In the genomic region with DNA sequence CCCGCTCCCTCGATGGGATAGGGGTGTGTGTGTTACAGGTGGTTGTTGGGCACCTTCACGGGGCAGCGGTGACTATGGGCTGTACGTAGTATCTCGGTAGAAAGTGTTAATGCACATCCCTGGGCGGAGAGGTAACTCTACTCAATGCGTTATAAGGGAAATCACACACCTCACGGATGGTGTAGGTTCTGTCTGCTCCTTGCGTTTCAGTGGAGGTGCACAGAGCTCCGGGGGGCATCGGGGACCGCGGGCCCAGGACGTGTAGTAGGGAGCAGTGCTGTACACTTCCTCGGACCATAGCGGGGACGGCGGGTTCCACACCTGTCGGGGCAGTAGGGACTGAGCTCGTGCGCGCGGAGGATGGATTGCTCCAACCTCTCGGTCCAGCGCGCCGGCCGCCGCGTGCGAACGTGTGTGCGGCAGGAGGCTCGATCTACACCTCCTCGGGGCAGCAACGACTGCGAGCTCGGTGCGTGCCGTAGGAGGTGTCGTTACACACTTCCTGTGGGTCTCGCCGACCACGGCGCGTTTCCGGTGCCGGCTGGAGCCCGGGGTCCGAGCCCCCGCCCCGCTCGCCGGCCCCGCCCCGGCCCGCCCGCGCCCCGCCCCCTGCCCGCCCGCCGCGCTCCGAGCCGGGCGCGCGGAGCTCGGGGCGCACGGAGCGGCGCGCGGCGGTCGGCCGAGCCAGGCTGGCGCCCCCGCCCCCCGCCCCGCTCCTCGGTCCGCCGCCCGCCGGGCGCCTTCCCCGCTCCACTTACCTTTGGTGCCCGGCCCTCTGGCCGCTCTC, we compare ENCODE assay signal across 1 cellular context.
A peak's percentile ranks its signal among the peaks of the same experiment; 100 is the strongest.
TF ChIP-seq lines count a peak whose summit lies in the region.

A gene with protein sequence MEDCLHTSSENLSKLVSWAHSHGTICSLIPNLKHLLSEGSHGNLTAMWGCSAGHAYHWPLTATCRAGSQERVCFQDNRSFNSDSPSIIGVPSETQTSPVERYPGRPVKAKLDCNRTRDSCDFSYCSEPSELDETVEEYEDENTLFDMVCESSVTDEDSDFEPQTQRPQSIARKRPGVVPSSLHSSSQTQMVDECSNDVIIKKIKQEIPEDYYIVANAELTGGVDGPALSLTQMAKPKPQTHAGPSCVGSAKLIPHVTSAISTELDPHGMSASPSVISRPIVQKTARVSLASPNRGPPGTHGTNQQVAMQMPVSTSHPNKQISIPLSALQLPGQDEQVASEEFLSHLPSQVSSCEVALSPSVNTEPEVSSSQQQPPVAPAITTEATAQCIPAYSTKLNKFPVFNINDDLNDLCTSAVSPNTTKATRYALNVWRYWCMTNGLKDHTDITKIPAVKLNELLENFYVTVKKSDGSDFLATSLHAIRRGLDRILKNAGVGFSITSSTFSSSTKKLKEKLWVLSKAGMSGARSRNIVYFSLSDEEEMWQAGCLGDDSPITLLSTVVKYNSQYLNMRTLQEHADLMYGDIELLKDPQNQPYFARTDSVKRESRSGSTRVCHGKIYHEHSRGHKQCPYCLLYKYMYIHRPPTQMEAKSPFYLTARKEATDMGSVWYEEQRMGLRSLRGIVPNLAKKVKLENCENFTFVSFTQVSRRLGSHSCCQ (plus strand): TSS at position 607 of the 787 bp plus-strand sequence. CDS start 87,254 bp downstream, outside the sequence.

TF ChIP-seq in K562, 482 proteins besides CTCF, POLR2A, EP300 and RAD21 (continued from another document and continues in another):
- TF ChIP-seq RBM22 (IDR thresholded peaks at IDR 0.05; ENCODE audit: low read depth, low read length, poor library complexity, severe bottlenecking) (no peak), ILK (tag; IDR thresholded peaks at IDR 0.05; ENCODE audit: borderline replicate concordance, low read depth) (no peak), ZNF324 (CRISPR knock-in tag; IDR thresholded peaks at IDR 0.05) (peak; percentile 59; the same call in 1 of the 2 replicates), HEY1 (CRISPR knock-in tag; IDR thresholded peaks at IDR 0.05; ENCODE audit: borderline replicate concordance) (no peak), ARID1B (IDR thresholded peaks at IDR 0.05) (no peak), BMI1 (IDR thresholded peaks at IDR 0.05; ENCODE audit: low read length) (no peak), EZH2 (IDR thresholded peaks at IDR 0.05; ENCODE audit: borderline replicate concordance, low read depth, low read length) (no peak), ZNF57 (CRISPR knock-in tag; IDR thresholded peaks at IDR 0.05) (peak; percentile 67; the same call in 1 of the 2 replicates), KLF13 (tag; IDR thresholded peaks at IDR 0.05; ENCODE audit: borderline replicate concordance, low read depth) (no peak), NBN (IDR thresholded peaks at IDR 0.05; ENCODE audit: low read depth) (no peak), TRIM24 (IDR thresholded peaks at IDR 0.05) (peak in 1 of 2 experiments; percentile 45; a peak in 1 of 4 replicates), NR4A1 (CRISPR knock-in tag; IDR thresholded peaks at IDR 0.05) (peak; percentile 90; the same call in 1 of the 2 replicates), NR4A1 (tag; IDR thresholded peaks at IDR 0.05) (no peak), ZNF212 (CRISPR knock-in tag; IDR thresholded peaks at IDR 0.05) (no peak), ASH1L (IDR thresholded peaks at IDR 0.05; ENCODE audit: borderline replicate concordance, low read depth, partially characterized antibody) (peak; percentile 60), ZNF143 (CRISPR knock-in tag; IDR thresholded peaks at IDR 0.05) (peak; percentile 60; the same call in 1 of the 2 replicates), ZNF766 (CRISPR knock-in tag; conservative IDR thresholded peaks at IDR 0.05) (no peak), ESRRB (CRISPR knock-in tag; IDR thresholded peaks at IDR 0.05; ENCODE audit: borderline replicate concordance) (no peak), NONO (IDR thresholded peaks at IDR 0.05; ENCODE audit: low read depth in 2 of 2, low read length in 1 of 2) (peak in 1 of 2 experiments; percentile 18; a peak in 2 of 4 replicates), MCM3 (IDR thresholded peaks at IDR 0.05) (no peak), SIX5 (IDR thresholded peaks at IDR 0.05; ENCODE audit: borderline replicate concordance in 1 of 2, insufficient read depth in 1 of 2, low read depth in 1 of 2, low read length in 2 of 2) (no peak), HMG20B (CRISPR knock-in tag; IDR thresholded peaks at IDR 0.05) (no peak), ZNF583 (CRISPR knock-in tag; IDR thresholded peaks at IDR 0.05) (0 out of 2 replicates have a peak, but pooled peaks have one; percentile 50), ZZZ3 (IDR thresholded peaks at IDR 0.05) (no peak), DPF2 (IDR thresholded peaks at IDR 0.05) (no peak; the same call in 1 of the 2 replicates), PHB2 (IDR thresholded peaks at IDR 0.05; ENCODE audit: low read depth) (no peak; the same call in 1 of the 2 replicates), TBL1XR1 (IDR thresholded peaks at IDR 0.05; ENCODE audit: low read length in 2 of 2) (no peak; a peak in 1 of 4 replicates), SRSF9 (IDR thresholded peaks at IDR 0.05; ENCODE audit: borderline replicate concordance, low read depth, low read length) (no peak), RBM15 (IDR thresholded peaks at IDR 0.05; ENCODE audit: insufficient read depth, low read length) (no peak), RAD51 (IDR thresholded peaks at IDR 0.05; ENCODE audit: borderline replicate concordance, low read depth) (no peak), TEAD2 (tag; IDR thresholded peaks at IDR 0.05) (no peak), BRCA1 (IDR thresholded peaks at IDR 0.05) (no peak), BRCA1 (CRISPR knock-in tag; IDR thresholded peaks at IDR 0.05) (no peak), ZNF184 (CRISPR knock-in tag; IDR thresholded peaks at IDR 0.05) (no peak), NR2F6 (CRISPR knock-in tag; IDR thresholded peaks at IDR 0.05) (no peak), NFE2L1 (tag; IDR thresholded peaks at IDR 0.05; ENCODE audit: borderline replicate concordance, low read depth) (no peak), HIVEP1 (CRISPR knock-in tag; IDR thresholded peaks at IDR 0.05) (no peak), STAT5B (CRISPR knock-in tag; IDR thresholded peaks at IDR 0.05) (no peak), SRSF3 (IDR thresholded peaks at IDR 0.05; ENCODE audit: insufficient read depth, low read length) (no peak), NELFE (IDR thresholded peaks at IDR 0.05; ENCODE audit: insufficient read depth, insufficient read length) (no peak), WHSC1 (IDR thresholded peaks at IDR 0.05; ENCODE audit: low read length) (no peak)
- TF ChIP-seq, protein P1, sequence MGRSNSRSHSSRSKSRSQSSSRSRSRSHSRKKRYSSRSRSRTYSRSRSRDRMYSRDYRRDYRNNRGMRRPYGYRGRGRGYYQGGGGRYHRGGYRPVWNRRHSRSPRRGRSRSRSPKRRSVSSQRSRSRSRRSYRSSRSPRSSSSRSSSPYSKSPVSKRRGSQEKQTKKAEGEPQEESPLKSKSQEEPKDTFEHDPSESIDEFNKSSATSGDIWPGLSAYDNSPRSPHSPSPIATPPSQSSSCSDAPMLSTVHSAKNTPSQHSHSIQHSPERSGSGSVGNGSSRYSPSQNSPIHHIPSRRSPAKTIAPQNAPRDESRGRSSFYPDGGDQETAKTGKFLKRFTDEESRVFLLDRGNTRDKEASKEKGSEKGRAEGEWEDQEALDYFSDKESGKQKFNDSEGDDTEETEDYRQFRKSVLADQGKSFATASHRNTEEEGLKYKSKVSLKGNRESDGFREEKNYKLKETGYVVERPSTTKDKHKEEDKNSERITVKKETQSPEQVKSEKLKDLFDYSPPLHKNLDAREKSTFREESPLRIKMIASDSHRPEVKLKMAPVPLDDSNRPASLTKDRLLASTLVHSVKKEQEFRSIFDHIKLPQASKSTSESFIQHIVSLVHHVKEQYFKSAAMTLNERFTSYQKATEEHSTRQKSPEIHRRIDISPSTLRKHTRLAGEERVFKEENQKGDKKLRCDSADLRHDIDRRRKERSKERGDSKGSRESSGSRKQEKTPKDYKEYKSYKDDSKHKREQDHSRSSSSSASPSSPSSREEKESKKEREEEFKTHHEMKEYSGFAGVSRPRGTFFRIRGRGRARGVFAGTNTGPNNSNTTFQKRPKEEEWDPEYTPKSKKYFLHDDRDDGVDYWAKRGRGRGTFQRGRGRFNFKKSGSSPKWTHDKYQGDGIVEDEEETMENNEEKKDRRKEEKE (IDR thresholded peaks at IDR 0.05; ENCODE audit: borderline replicate concordance in 1 of 2, control insufficient read depth in 1 of 2, low read depth in 2 of 2, low read length in 1 of 2) = peak in 1 of 2 experiments; percentile 83; a peak in 1 of 4 replicates
- TF ChIP-seq, protein P2, sequence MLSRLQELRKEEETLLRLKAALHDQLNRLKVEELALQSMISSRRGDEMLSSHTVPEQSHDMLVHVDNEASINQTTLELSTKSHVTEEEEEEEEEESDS (CRISPR knock-in tag; IDR thresholded peaks at IDR 0.05) = no peak
- TF ChIP-seq, protein P3, sequence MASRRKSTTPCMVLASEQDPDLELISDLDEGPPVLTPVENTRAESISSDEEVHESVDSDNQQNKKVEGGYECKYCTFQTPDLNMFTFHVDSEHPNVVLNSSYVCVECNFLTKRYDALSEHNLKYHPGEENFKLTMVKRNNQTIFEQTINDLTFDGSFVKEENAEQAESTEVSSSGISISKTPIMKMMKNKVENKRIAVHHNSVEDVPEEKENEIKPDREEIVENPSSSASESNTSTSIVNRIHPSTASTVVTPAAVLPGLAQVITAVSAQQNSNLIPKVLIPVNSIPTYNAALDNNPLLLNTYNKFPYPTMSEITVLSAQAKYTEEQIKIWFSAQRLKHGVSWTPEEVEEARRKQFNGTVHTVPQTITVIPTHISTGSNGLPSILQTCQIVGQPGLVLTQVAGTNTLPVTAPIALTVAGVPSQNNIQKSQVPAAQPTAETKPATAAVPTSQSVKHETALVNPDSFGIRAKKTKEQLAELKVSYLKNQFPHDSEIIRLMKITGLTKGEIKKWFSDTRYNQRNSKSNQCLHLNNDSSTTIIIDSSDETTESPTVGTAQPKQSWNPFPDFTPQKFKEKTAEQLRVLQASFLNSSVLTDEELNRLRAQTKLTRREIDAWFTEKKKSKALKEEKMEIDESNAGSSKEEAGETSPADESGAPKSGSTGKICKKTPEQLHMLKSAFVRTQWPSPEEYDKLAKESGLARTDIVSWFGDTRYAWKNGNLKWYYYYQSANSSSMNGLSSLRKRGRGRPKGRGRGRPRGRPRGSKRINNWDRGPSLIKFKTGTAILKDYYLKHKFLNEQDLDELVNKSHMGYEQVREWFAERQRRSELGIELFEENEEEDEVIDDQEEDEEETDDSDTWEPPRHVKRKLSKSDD (conservative IDR thresholded peaks at IDR 0.05; ENCODE audit: low read length) = no peak; the same call in 1 of the 2 replicates
- TF ChIP-seq, protein P4, sequence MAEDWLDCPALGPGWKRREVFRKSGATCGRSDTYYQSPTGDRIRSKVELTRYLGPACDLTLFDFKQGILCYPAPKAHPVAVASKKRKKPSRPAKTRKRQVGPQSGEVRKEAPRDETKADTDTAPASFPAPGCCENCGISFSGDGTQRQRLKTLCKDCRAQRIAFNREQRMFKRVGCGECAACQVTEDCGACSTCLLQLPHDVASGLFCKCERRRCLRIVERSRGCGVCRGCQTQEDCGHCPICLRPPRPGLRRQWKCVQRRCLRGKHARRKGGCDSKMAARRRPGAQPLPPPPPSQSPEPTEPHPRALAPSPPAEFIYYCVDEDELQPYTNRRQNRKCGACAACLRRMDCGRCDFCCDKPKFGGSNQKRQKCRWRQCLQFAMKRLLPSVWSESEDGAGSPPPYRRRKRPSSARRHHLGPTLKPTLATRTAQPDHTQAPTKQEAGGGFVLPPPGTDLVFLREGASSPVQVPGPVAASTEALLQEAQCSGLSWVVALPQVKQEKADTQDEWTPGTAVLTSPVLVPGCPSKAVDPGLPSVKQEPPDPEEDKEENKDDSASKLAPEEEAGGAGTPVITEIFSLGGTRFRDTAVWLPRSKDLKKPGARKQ (CRISPR knock-in tag; IDR thresholded peaks at IDR 0.05) = no peak
- TF ChIP-seq, protein P5, sequence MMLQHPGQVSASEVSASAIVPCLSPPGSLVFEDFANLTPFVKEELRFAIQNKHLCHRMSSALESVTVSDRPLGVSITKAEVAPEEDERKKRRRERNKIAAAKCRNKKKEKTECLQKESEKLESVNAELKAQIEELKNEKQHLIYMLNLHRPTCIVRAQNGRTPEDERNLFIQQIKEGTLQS (IDR thresholded peaks at IDR 0.05) = no peak
- TF ChIP-seq, protein P5 (CRISPR knock-in tag; conservative IDR thresholded peaks at IDR 0.05) = peak; percentile 58; the same call in 1 of the 2 replicates
- TF ChIP-seq, protein P6, sequence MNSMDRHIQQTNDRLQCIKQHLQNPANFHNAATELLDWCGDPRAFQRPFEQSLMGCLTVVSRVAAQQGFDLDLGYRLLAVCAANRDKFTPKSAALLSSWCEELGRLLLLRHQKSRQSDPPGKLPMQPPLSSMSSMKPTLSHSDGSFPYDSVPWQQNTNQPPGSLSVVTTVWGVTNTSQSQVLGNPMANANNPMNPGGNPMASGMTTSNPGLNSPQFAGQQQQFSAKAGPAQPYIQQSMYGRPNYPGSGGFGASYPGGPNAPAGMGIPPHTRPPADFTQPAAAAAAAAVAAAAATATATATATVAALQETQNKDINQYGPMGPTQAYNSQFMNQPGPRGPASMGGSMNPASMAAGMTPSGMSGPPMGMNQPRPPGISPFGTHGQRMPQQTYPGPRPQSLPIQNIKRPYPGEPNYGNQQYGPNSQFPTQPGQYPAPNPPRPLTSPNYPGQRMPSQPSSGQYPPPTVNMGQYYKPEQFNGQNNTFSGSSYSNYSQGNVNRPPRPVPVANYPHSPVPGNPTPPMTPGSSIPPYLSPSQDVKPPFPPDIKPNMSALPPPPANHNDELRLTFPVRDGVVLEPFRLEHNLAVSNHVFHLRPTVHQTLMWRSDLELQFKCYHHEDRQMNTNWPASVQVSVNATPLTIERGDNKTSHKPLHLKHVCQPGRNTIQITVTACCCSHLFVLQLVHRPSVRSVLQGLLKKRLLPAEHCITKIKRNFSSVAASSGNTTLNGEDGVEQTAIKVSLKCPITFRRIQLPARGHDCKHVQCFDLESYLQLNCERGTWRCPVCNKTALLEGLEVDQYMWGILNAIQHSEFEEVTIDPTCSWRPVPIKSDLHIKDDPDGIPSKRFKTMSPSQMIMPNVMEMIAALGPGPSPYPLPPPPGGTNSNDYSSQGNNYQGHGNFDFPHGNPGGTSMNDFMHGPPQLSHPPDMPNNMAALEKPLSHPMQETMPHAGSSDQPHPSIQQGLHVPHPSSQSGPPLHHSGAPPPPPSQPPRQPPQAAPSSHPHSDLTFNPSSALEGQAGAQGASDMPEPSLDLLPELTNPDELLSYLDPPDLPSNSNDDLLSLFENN (IDR thresholded peaks at IDR 0.05; ENCODE audit: low read depth in 2 of 2, low read length in 2 of 2) = no peak
- TF ChIP-seq, protein P7, sequence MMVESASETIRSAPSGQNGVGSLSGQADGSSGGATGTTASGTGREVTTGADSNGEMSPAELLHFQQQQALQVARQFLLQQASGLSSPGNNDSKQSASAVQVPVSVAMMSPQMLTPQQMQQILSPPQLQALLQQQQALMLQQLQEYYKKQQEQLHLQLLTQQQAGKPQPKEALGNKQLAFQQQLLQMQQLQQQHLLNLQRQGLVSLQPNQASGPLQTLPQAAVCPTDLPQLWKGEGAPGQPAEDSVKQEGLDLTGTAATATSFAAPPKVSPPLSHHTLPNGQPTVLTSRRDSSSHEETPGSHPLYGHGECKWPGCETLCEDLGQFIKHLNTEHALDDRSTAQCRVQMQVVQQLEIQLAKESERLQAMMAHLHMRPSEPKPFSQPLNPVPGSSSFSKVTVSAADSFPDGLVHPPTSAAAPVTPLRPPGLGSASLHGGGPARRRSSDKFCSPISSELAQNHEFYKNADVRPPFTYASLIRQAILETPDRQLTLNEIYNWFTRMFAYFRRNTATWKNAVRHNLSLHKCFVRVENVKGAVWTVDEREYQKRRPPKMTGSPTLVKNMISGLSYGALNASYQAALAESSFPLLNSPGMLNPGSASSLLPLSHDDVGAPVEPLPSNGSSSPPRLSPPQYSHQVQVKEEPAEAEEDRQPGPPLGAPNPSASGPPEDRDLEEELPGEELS (CRISPR knock-in tag; IDR thresholded peaks at IDR 0.05; ENCODE audit: borderline replicate concordance) = peak; percentile 99
